Comparison of ENCODE assay signal across 27 cellular contexts in the genomic region with DNA sequence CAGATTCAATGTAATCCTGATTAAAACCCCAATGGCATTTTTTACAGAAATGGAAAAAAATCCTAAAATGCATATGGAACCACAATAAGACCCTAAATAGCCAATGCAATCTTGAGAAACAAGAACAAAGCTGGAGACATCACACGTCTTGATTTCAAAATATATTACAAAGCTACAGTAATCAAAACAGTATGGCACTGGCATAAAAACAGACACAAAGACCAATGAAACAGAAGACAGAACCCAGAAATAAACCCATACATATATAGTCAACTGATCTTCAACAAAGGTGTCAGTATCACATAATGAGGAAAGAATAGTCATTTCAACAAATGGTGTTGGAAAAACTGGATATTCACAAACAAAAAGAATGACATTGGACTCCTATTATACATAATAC. TPM values are rescaled to one million over a fixed set of nuclear protein-coding genes. Genes with fewer than 3 reads are reported as not detected.
DNase-seq lines count a peak whose midpoint lies in the region; ATAC-seq, FAIRE-seq and TF ChIP-seq lines count a peak whose summit lies in the region.
"Had no signal": no experiment of that assay in that cellular context is flagged by ENCODE, and none has a peak within 500 bp of the region (broad histone marks: within the 10 kb centered on the region; RNA-seq: fewer than 3 reads in every experiment).

No MANE protein-coding gene starts in this region.

- in situ Hi-C loops in K562 (cut with MboI), result no loop called here

- CTCF ChIA-PET in WTC11 (lab: Charles Lee), result no interaction called here
- CTCF ChIA-PET in K562 (lab: Yijun Ruan, JAX; ENCODE audit: low intra/inter-chr PET ratio), result no interaction called here

- no TSS peak for BruUV-seq in K562 (replicated peaks; lab: Mats Ljungman, UMichigan)

- H3K36me3 ChIP-seq in K562 (ENCODE audit: control insufficient read depth, insufficient read depth, low read length), result no peaks in the 10 kb centered on the region
- H3K36me3 ChIP-seq: BE2C, BLaER1 had no signal

- intact Hi-C loops in K562 (cut with micrococcal nuclease), result no loop called here
- intact Hi-C loops in cardiac septum (cut with DNase I), result no loop called here

- no peak for TF ChIP-seq POLR2A in K562 (conservative IDR thresholded peaks at IDR 0.05)

- TF ChIP-seq CTCF in WTC11 (IDR thresholded peaks at IDR 0.05) (no peak), K562 (IDR thresholded peaks at IDR 0.05 in 2 of 3, conservative IDR thresholded peaks at IDR 0.05 in 1 of 3; ENCODE audit: insufficient read depth in 2 of 3, low read depth in 1 of 3, low read length in 3 of 3) (no peak)

- no peaks in the 10 kb centered on the region for H3K79me2 ChIP-seq in K562 (ENCODE audit: control insufficient read depth, insufficient read depth, low read length)

- no peaks in the 10 kb centered on the region for H3K27me3 Mint-ChIP-seq in WTC11 (ENCODE audit: low read depth)

- H2AFZ ChIP-seq in K562 (ENCODE audit: low read depth, low read length), result no peak overlapping the region

- ATAC-seq in WTC11 (no peak), K562 (no peak)
- ATAC-seq: GM12878 had no signal

- peaks cover 14% of the 10 kb centered on the region for H3K9me3 Mint-ChIP-seq in WTC11

- no peak overlapping the region for H3K4me2 ChIP-seq in K562 (ENCODE audit: insufficient read depth, low read length)
- H3K4me2 ChIP-seq: BLaER1 had no signal

- H4K20me1 ChIP-seq in K562 (replicated peaks; ENCODE audit: control insufficient read depth, insufficient read depth, low read length), result no peaks in the 10 kb centered on the region
- H4K20me1 ChIP-seq: BLaER1 had no signal

- no peak overlapping the region for H3K4me3 Mint-ChIP-seq in WTC11
- H3K4me3 Mint-ChIP-seq: CD14-positive monocyte; CD4-positive, CD25-positive, alpha-beta regulatory T cell had no signal

- FAIRE-seq in K562 (lab: Jason Lieb, UNC), result no peak
- FAIRE-seq: A204.1, D721Med, GM12878, GM12892 had no signal

- POLR2A ChIA-PET in WTC11 (lab: Charles Lee) (interaction anchor here (0.6 kb wide), 1 partner anchor 24 kb away, joined by 3 read pairs; no protein-coding TSS in a partner anchor), K562 (lab: Yijun Ruan, JAX) (no interaction called here)

- no peak for TF ChIP-seq EP300 in K562 (IDR thresholded peaks at IDR 0.05; ENCODE audit: low read length)

- no peaks in the 10 kb centered on the region for H3K4me1 ChIP-seq in K562 (replicated peaks in 1 of 2; ENCODE audit: control insufficient read depth in 2 of 2, insufficient read depth in 2 of 2, low read length in 2 of 2)
- H3K4me1 ChIP-seq: BE2C, BLaER1, Caco-2 had no signal

- H3K27me3 ChIP-seq in K562 (ENCODE audit: control insufficient read depth in 2 of 2, insufficient read depth in 2 of 2, low read length in 2 of 2), result no peaks in the 10 kb centered on the region
- H3K27me3 ChIP-seq: BE2C, BLaER1 had no signal

- DNase-seq in WTC11 (ENCODE audit: low spot score) (no peak), K562 (ENCODE audit: extremely low read depth in 1 of 4, low spot score in 3 of 4) (no peak), cardiac septum (ENCODE audit: low spot score) (no peak), DMS114 treated with DMSO at 0.1 percent for 48 hours (lab: John Stamatoyannopoulos, UW; ENCODE audit: unreplicated experiment) (no peak), NAMALWA (ENCODE audit: low spot score) (no peak)
- DNase-seq: 8988T; ACHN; BE2C; C1 segment of cervical spinal cord; Caco-2; Calu3; CD4-positive, alpha-beta memory T cell; CD4-positive, CD25-positive, alpha-beta regulatory T cell; DMS153; DMS53; DMS79; DND-41; EL; GDM1 had no signal

- H3K9me1 ChIP-seq in K562 (ENCODE audit: control insufficient read depth, insufficient read depth, low read length), result no peaks in the 10 kb centered on the region

- H3K27ac Mint-ChIP-seq in WTC11, result no peak overlapping the region
- H3K27ac Mint-ChIP-seq: CD14-positive monocyte; CD4-positive, alpha-beta memory T cell; CD4-positive, CD25-positive, alpha-beta regulatory T cell had no signal

- no peak for TF ChIP-seq RAD21 in K562 (CRISPR knock-in tag; conservative IDR thresholded peaks at IDR 0.05 in 1 of 2, IDR thresholded peaks at IDR 0.05 in 1 of 2)

- no peak overlapping the region for H3K27ac ChIP-seq in K562 (ENCODE audit: extremely low read depth, low read depth, low read length)
- H3K27ac ChIP-seq: BLaER1 had no signal

- no peak overlapping the region for H3K4me3 ChIP-seq in K562
- H3K4me3 ChIP-seq: BLaER1, GM12878 had no signal

- 0% methylated on average over 1 of the region's 1 CpG for WGBS in K562 (ENCODE audit: insufficient coverage, low coverage, missing lambda C conversion rate)

- H3K4me1 Mint-ChIP-seq in WTC11, result no peaks in the 10 kb centered on the region
- H3K4me1 Mint-ChIP-seq: CD14-positive monocyte; CD4-positive, alpha-beta memory T cell; CD4-positive, CD25-positive, alpha-beta regulatory T cell had no signal

- H3K9ac ChIP-seq in K562 (ENCODE audit: insufficient read depth in 1 of 2, low read depth in 2 of 2, low read length in 2 of 2), result no peak overlapping the region
- H3K9ac ChIP-seq: BLaER1 had no signal

- no peaks in the 10 kb centered on the region for H3K36me3 Mint-ChIP-seq in WTC11
- H3K36me3 Mint-ChIP-seq: CD14-positive monocyte; CD4-positive, alpha-beta memory T cell; CD4-positive, CD25-positive, alpha-beta regulatory T cell had no signal

- H3K9me3 ChIP-seq in K562 (replicated peaks; ENCODE audit: control insufficient read depth, insufficient read depth, low read depth, low read length), result no peaks in the 10 kb centered on the region
- H3K9me3 ChIP-seq: BE2C had no signal

TF ChIP-seq in WTC11, 78 proteins besides CTCF, POLR2A, EP300 and RAD21:
- TF ChIP-seq, protein P1, sequence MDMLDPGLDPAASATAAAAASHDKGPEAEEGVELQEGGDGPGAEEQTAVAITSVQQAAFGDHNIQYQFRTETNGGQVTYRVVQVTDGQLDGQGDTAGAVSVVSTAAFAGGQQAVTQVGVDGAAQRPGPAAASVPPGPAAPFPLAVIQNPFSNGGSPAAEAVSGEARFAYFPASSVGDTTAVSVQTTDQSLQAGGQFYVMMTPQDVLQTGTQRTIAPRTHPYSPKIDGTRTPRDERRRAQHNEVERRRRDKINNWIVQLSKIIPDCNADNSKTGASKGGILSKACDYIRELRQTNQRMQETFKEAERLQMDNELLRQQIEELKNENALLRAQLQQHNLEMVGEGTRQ (CRISPR knock-in tag; IDR thresholded peaks at IDR 0.05), result no peak
- peak; percentile 65; the same call in 1 of the 2 replicates for TF ChIP-seq GTF2I (CRISPR knock-in tag; conservative IDR thresholded peaks at IDR 0.05)

TF ChIP-seq in K562, 482 proteins besides CTCF, POLR2A, EP300 and RAD21:
- TF ChIP-seq ETV1 (tag; conservative IDR thresholded peaks at IDR 0.05; ENCODE audit: low read depth) (no peak), TRIM28 (IDR thresholded peaks at IDR 0.05) (peak; percentile 62; the same call in 1 of the 2 replicates), BCOR (IDR thresholded peaks at IDR 0.05) (peak; percentile 57; the same call in 1 of the 2 replicates), RBM25 (IDR thresholded peaks at IDR 0.05; ENCODE audit: low read depth, low read length, severe bottlenecking) (peak; percentile 75), ZNF785 (CRISPR knock-in tag; IDR thresholded peaks at IDR 0.05) (no peak)
TF ChIP-seq in K562: peak in this region for 3.

RNA-seq across cellular contexts. Expression of a gene that starts 9.4 kb away (rescaled TPM):
- total RNA-seq in WTC11 (2021) (0.02 to 0.09 TPM (median 0.04 TPM) in 3 replicates), K562 (2014; rRNA removed) (0.05 and 0.16 TPM in 2 replicates), K562 (2014; rRNA removed; fragmentation: Illumina TruSeq; extraction: Trizol) (0.32 and 0.40 TPM in 2 replicates), K562 (2015; rRNA removed; fragmentation: Illumina TruSeq; extraction: Trizol) (0.15 and 0.18 TPM in 2 replicates), K562 (2021) (0.11 and 0.40 TPM in 2 replicates), cardiac septum (66.2 TPM)
- 2.3 and 3.5 TPM in 2 replicates for total RNA-seq in K562 (2011; cell fraction: chromatin; rRNA removed; ENCODE audit: low replicate concordance)
- 1.1 and 1.3 TPM in 2 replicates for total RNA-seq in K562 (2011; cell fraction: nucleolus; rRNA removed)
- 1.9 and 2.9 TPM in 2 replicates for total RNA-seq in K562 (2011; cell fraction: nucleoplasm; rRNA removed)
- polyA plus RNA-seq in K562 (2011; rRNA removed) (0.07 and 0.22 TPM in 2 replicates), K562 (2014; fragmentation: Illumina TruSeq; extraction: Trizol) (0.10 and 0.25 TPM in 2 replicates), K562 (2014; fragmentation: Nextera tagmentation; extraction: Ambion mirVana) (under 1 TPM; 0.10 to 0.13 TPM), K562 (2014; rRNA removed) (0.24 and 0.49 TPM in 2 replicates)
- polyA plus RNA-seq in K562 (2011; cell fraction: cytosol; rRNA removed), result 0.06 and 0.07 TPM in 2 replicates
- 0.22 and 0.23 TPM in 2 replicates for polyA plus RNA-seq in K562 (2011; cell fraction: nucleus; rRNA removed)
- 0.25 and 0.28 TPM in 2 replicates for polyA plus RNA-seq in K562 (2012)
- 0.78 and 0.91 TPM in 2 replicates for polyA minus RNA-seq in K562 (2011; rRNA and poly(A)+ RNA removed)
- 0.19 TPM in 1 of 2 replicates, not detected in the other for polyA minus RNA-seq in K562 (2011; cell fraction: cytosol; rRNA and poly(A)+ RNA removed)
- polyA minus RNA-seq in K562 (2011; cell fraction: nucleus; rRNA and poly(A)+ RNA removed), result 0.13 and 0.33 TPM in 2 replicates
- total RNA-seq: A673; Calu3; CD4-positive, alpha-beta memory T cell; CD4-positive, CD25-positive, alpha-beta regulatory T cell; G401 had no signal
- polyA plus RNA-seq: CD14-positive monocyte; CD4-positive, alpha-beta memory T cell; CD4-positive, CD25-positive, alpha-beta regulatory T cell had no signal

Comparison
In these comparisons a context has a peak if more than half of its experiments do, and no peak if none do; other contexts are left out.
1. RNA of a gene that starts 9.4 kb away (total RNA-seq): 66.2 TPM in cardiac septum (single experiment); 0.05 to 3.5 TPM in K562 and 0.02 to 0.09 TPM in WTC11; every median in the first group is over 10 times any median in the second.